In genomic region chr4:71713611-71714203, GRCh38 we compare ENCODE assay signal across 8 cellular contexts.
DNase-seq lines count a peak whose midpoint lies in the region; ATAC-seq and TF ChIP-seq lines count a peak whose summit lies in the region.

No MANE protein-coding gene starts in this region.

- DNase-seq in Caco-2 (peak in 1 of 2 experiments; percentile 21), HuH-7.5 (ENCODE audit: low spot score) (peak; percentile 2), RWPE1 (ENCODE audit: low spot score) (peak; percentile 20), fibroblast of lung (ENCODE audit: low read depth in 2 of 2) (peak; percentile 52 to 81), retina (peak; percentile 24)
- DNase-seq in activated T-cell treated with anti-CD3 and anti-CD28 coated beads, Interleukin-2, amount 50 U/mL, for 48 hours, result no peak
- no peak for DNase-seq in activated CD4-positive, alpha-beta T cell treated with anti-CD3 and anti-CD28 coated beads for 48 hours

- CTCF ChIA-PET in Caco-2 (lab: Charles Lee) (no interaction called here), RWPE1 (lab: Yijun Ruan, JAX) (interaction anchor here (0.6 to 0.8 kb wide), 3 partner anchors 46 to 476 kb away, joined by 3 to 5 read pairs (median 3); no protein-coding TSS in a partner anchor)

- H3K4me3 ChIP-seq in Caco-2 (ENCODE audit: low read depth, low read length) (no peak overlapping the region), fibroblast of lung (replicated peaks in 1 of 4; ENCODE audit: control extremely low read depth in 1 of 4, insufficient read depth in 1 of 4, low read depth in 3 of 4, low read length in 4 of 4) (no peak overlapping the region)

- H3K9me3 ChIP-seq in Caco-2 (no peaks in the 10 kb centered on the region), fibroblast of lung (ENCODE audit: control insufficient read depth, insufficient read depth, low read depth, low read length) (no peaks in the 10 kb centered on the region)

- BruUV-seq in Caco-2 (replicated peaks; lab: Mats Ljungman, UMichigan), result no TSS peak

- no peak overlapping the region for H3K4me2 ChIP-seq in fibroblast of lung (ENCODE audit: extremely low read depth, insufficient read depth, low read length)

- H3K27me3 ChIP-seq in Caco-2 (replicated peaks; ENCODE audit: control insufficient read depth, insufficient read depth, low read length) (no peaks in the 10 kb centered on the region), fibroblast of lung (ENCODE audit: control insufficient read depth, insufficient read depth, low read length) (no peaks in the 10 kb centered on the region)

- no peaks in the 10 kb centered on the region for H3K4me1 Mint-ChIP-seq in Caco-2 (ENCODE audit: low read depth, unreplicated experiment)

- H3K9me3 Mint-ChIP-seq in Caco-2 (ENCODE audit: unreplicated experiment), result no peaks in the 10 kb centered on the region

- H3K4me1 ChIP-seq in Caco-2, result no peaks in the 10 kb centered on the region
- H3K4me1 ChIP-seq in fibroblast of lung (ENCODE audit: control insufficient read depth, extremely low read depth, insufficient read depth, low read length), result no peaks in the 10 kb centered on the region

- POLR2A ChIA-PET in Caco-2 (lab: Charles Lee), result no interaction called here
- POLR2A ChIA-PET in RWPE1 (lab: Yijun Ruan, JAX; ENCODE audit: low non-redundant PET), result no interaction called here

- H3K36me3 ChIP-seq in Caco-2 (ENCODE audit: control insufficient read depth, insufficient read depth, low read length) (no peaks in the 10 kb centered on the region), fibroblast of lung (ENCODE audit: control insufficient read depth, insufficient read depth, low read length) (no peaks in the 10 kb centered on the region)

- no peaks in the 10 kb centered on the region for H4K20me1 ChIP-seq in fibroblast of lung (ENCODE audit: control insufficient read depth, extremely low read depth, insufficient read depth, low read length)

- TF ChIP-seq CTCF in Caco-2 (IDR thresholded peaks at IDR 0.05; ENCODE audit: insufficient read depth in 1 of 2, low read depth in 1 of 2, low read length in 1 of 2, severe bottlenecking in 1 of 2, unreplicated experiment in 1 of 2) (peak; percentile 33 to 46), RWPE1 (conservative IDR thresholded peaks at IDR 0.05; ENCODE audit: low read depth) (peak; percentile 55), fibroblast of lung (conservative IDR thresholded peaks at IDR 0.05 in 1 of 2, IDR thresholded peaks at IDR 0.05 in 1 of 2; ENCODE audit: low read depth in 1 of 2, low read length in 2 of 2) (peak; percentile 48 to 49)

- H3K36me3 Mint-ChIP-seq in Caco-2 (ENCODE audit: insufficient read depth, unreplicated experiment), result no peaks in the 10 kb centered on the region

- H3K27me3 Mint-ChIP-seq in Caco-2 (ENCODE audit: insufficient read depth, unreplicated experiment), result no peaks in the 10 kb centered on the region

- intact Hi-C loops in Caco-2 (cut with micrococcal nuclease; ENCODE audit: unreplicated experiment), result loop anchor here (1.0 to 10.0 kb wide), 6 partner anchors 161 to 659 kb away; no protein-coding TSS in a partner anchor

- no peak overlapping the region for H3K27ac ChIP-seq in RWPE1
- H3K27ac ChIP-seq in fibroblast of lung (ENCODE audit: insufficient read depth, low read length), result no peak overlapping the region

- no peak overlapping the region for H3K9ac ChIP-seq in fibroblast of lung (ENCODE audit: insufficient read depth, low read length)

- H3K27ac Mint-ChIP-seq in Caco-2 (ENCODE audit: unreplicated experiment), result no peak overlapping the region

- no peak overlapping the region for H3K4me3 Mint-ChIP-seq in Caco-2 (ENCODE audit: unreplicated experiment)

- ATAC-seq in GM19397 (IDR thresholded peaks at IDR 0.05; ENCODE audit: unreplicated experiment), result peak; percentile 64

- H2AFZ ChIP-seq in fibroblast of lung (ENCODE audit: low read length), result no peak overlapping the region

- no peaks in the 10 kb centered on the region for H3K79me2 ChIP-seq in fibroblast of lung (ENCODE audit: control insufficient read depth, insufficient read depth, low read length)

Comparison
In these comparisons a context has a peak if more than half of its experiments do, and no peak if none do; other contexts are left out.
1. DNase-seq: peak in HuH-7.5 (single experiment), RWPE1 (single experiment), fibroblast of lung (2 of 2) and retina (single experiment); none in activated T-cell treated with anti-CD3 and anti-CD28 coated beads, Interleukin-2, amount 50 U/mL, for 48 hours (0 of 2) and activated CD4-positive, alpha-beta T cell treated with anti-CD3 and anti-CD28 coated beads for 48 hours (single experiment).
2. Peak in every context shown above with its lines, with median percentiles within 50 percentile points of each other: CTCF ChIP-seq.